In the genomic region with DNA sequence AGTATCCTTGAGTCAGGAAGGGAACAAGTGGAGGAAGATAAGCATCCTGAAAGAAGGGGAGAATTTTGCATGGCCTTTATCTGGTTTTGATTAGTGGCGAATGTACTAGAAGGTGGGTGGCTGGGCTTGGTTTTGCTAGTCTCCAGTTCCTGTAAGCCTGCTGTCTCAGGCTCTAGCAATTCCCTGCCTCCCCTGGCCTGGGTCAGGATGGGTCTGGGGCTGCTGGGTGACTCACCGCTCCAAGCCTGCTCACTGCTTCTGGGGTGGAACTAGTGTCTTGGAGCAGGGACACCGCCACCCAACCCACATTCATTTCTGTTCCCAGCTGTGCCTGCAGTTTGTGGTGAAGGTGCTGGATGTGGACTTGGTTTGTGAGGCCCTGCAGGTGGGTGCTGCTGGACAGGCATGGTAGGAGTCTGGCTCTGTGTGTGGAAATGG, we compare ENCODE assay signal across 1 cellular context.
TF ChIP-seq lines count a peak whose summit lies in the region.

No MANE protein-coding gene starts in this region.

TF ChIP-seq in endothelial cell of umbilical vein, 7 proteins besides CTCF, POLR2A, EP300 and RAD21:
- TF ChIP-seq, protein P1, sequence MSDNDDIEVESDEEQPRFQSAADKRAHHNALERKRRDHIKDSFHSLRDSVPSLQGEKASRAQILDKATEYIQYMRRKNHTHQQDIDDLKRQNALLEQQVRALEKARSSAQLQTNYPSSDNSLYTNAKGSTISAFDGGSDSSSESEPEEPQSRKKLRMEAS (IDR thresholded peaks at IDR 0.05; ENCODE audit: insufficient read depth, insufficient read length) = no peak
- peak; percentile 19 for TF ChIP-seq JUN (IDR thresholded peaks at IDR 0.05; ENCODE audit: borderline replicate concordance, insufficient read depth, insufficient read length, low read depth)
- no peak for TF ChIP-seq MYC (IDR thresholded peaks at IDR 0.05; ENCODE audit: low read depth, low read length)
- TF ChIP-seq POLR2AphosphoS5 (IDR thresholded peaks at IDR 0.05; ENCODE audit: insufficient read depth, low read depth, low read length) = peak; percentile 40
- no peak for TF ChIP-seq GATA2 (IDR thresholded peaks at IDR 0.05; ENCODE audit: insufficient read depth, insufficient read length, low read depth, low read length)
- no peak for TF ChIP-seq EZH2 (IDR thresholded peaks at IDR 0.05; ENCODE audit: borderline replicate concordance, low read depth, low read length, severe bottlenecking)
- TF ChIP-seq FOS (IDR thresholded peaks at IDR 0.05; ENCODE audit: borderline replicate concordance, insufficient read depth, low read length) = peak; percentile 71
